In the genomic region with DNA sequence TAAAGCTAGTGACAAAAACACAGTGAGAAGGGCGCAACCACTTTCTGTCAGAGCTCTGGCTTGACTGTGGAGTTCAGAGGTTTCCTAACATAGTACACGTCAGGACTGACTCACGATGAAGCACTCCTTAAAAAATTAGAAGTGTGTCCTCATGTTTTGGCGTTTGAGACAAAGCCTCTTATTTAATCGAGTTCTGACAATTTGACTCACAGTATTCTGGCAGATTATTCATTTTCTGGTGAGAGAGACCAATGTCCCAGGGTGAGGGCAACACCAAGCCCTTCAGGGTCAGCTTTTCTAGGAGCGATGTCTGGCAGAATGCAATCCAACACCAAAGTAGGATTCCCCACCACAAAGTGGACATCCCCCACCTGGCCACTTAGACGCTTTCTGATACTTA, we compare ENCODE assay signal across 13 cellular contexts.
DNase-seq lines count a peak whose midpoint lies in the region; ATAC-seq and TF ChIP-seq lines count a peak whose summit lies in the region.
"Had no signal": no experiment of that assay in that cellular context is flagged by ENCODE, and none has a peak within 500 bp of the region (broad histone marks: within the 10 kb centered on the region; RNA-seq: fewer than 3 reads in every experiment).

No MANE protein-coding gene starts in this region.

- TF ChIP-seq CTCF in heart left ventricle (IDR thresholded peaks at IDR 0.05), result no peak

- no peak for TF ChIP-seq POLR2A in heart left ventricle (IDR thresholded peaks at IDR 0.05)

- H3K27ac ChIP-seq in heart left ventricle, result peak overlapping the region in 2 of 12 donors; percentile 22 to 62

- intact Hi-C loops in heart left ventricle (cut with DNase I), result loop anchor here in 4 of 10 donors (5.0 to 10.0 kb wide), 4 partner anchors 58 to 214 kb away; no protein-coding TSS in a partner anchor

- H3K4me1 ChIP-seq in heart left ventricle, result peaks cover 0 to 30% (median 11%) of the 10 kb centered on the region in 12 donors

- DNase-seq in GM03348 (ENCODE audit: low spot score) (peak; percentile 84), amniotic stem cell (lab: John Stamatoyannopoulos, UW) (peak; percentile 45), heart left ventricle (no peak), skeletal muscle cell (ENCODE audit: low read depth) (peak; percentile 69), mesenteric fat pad (ENCODE audit: low spot score) (no peak), NCI-H526 (lab: John Stamatoyannopoulos, UW) (no peak)
- no peak for DNase-seq in stimulated activated CD4-positive, alpha-beta T cell treated with anti-CD3 and anti-CD28 coated beads, Interleukin-1b, Interleukin-23, amount 100 ng/mL, for 48 hours
- DNase-seq: activated CD4-positive, alpha-beta T cell treated with anti-CD3 and anti-CD28 coated beads, Interleukin-2, amount 10 ng/mL, durations not matched to agents 7 days and 5 days; GOT3; NCI-H1092 treated with DMSO at 0.1 percent for 48 hours had no signal

- H3K9me3 ChIP-seq in heart left ventricle, result no peaks in the 10 kb centered on the region

- no peaks in the 10 kb centered on the region for H3K36me3 ChIP-seq in heart left ventricle

- peak in 3 of 4 donors; percentile 64 to 87 (median 75) for ATAC-seq in heart left ventricle
- ATAC-seq in HG03442 (IDR thresholded peaks at IDR 0.05; ENCODE audit: unreplicated experiment), result no peak
- ATAC-seq: activated naive CD4-positive, alpha-beta T cell treated with anti-CD3 and anti-CD28 coated beads, Interleukin-2, amount 50 U/mL, for 72 hours; Panc1 had no signal

- WGBS in heart left ventricle, 4 donors, result 57 to 62% (median 60%) methylated on average over 7 of the region's 7 CpGs

- H3K27me3 ChIP-seq in heart left ventricle, result no peaks in the 10 kb centered on the region

- H3K4me3 ChIP-seq in heart left ventricle (no peak overlapping the region), skeletal muscle cell (ENCODE audit: low read depth, low read length) (no peak overlapping the region)

Comparison
In these comparisons a context has a peak if more than half of its experiments do, and no peak if none do; other contexts are left out.
1. DNase-seq: peak in GM03348 (single experiment), amniotic stem cell (single experiment) and skeletal muscle cell (single experiment); none in heart left ventricle (0 of 5), mesenteric fat pad (single experiment), NCI-H526 (0 of 2) and stimulated activated CD4-positive, alpha-beta T cell treated with anti-CD3 and anti-CD28 coated beads, Interleukin-1b, Interleukin-23, amount 100 ng/mL, for 48 hours (single experiment).